15 cellular contexts compared by ENCODE assay signal in the genomic region with DNA sequence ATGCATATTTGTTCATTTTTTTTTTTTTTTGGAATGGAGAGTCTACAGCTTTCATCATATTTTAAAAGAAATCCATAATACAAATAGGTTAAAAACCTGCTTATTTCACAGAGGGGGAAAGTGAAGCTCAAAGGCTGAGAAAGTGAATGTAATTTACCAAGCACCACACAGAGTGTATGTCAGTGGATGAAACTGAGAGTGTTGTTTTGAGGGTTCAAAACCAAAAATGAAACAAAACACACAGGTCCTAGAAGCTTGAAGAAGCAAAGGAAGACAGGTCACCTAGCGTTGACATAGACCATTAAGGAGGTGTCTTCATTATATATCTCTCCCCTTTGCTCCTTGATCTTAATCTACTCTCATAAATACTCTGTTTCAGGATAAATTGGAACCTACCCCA.
A peak's percentile ranks its signal among the peaks of the same experiment; 100 is the strongest.
DNase-seq lines count a peak whose midpoint lies in the region; ATAC-seq, FAIRE-seq and TF ChIP-seq lines count a peak whose summit lies in the region.
"Had no signal": no experiment of that assay in that cellular context is flagged by ENCODE, and none has a peak within 500 bp of the region (broad histone marks: within the 10 kb centered on the region; RNA-seq: fewer than 3 reads in every experiment).

No MANE protein-coding gene starts in this region.

- no peak for TF ChIP-seq CTCF in GM10248 (IDR thresholded peaks at IDR 0.05; ENCODE audit: control extremely low read depth, extremely low read depth, low read depth, missing control alignments)

- POLR2A ChIA-PET in GM10248 (lab: Yijun Ruan, JAX) = no interaction called here

- DNase-seq in GM10248 (ENCODE audit: extremely low spot score) = peak; percentile 12
- DNase-seq in RCC 7860 (ENCODE audit: low spot score) = no peak
- no peak for DNase-seq in urothelium cell line (ENCODE audit: low spot score)
- no peak for DNase-seq in iPS-NIHi7 (ENCODE audit: extremely low spot score)
- no peak for DNase-seq in pons (ENCODE audit: low spot score)
- DNase-seq: activated CD4-positive, CD25-positive, alpha-beta regulatory T cell treated with anti-CD3 and anti-CD28 coated beads, Interleukin-2, amount 50 U/mL, for 72 hours; activated T-cell treated with anti-CD3 and anti-CD28 coated beads, Interleukin-2, amount 50 U/mL, for 4 hours; Calu3; KBM-7; NCI-H1930; stimulated activated CD8-positive, alpha-beta memory T cell treated with anti-CD3 and anti-CD28 coated beads, Interleukin-4, amount 100 ng/mL, for 48 hours; upper lobe of right lung had no signal

- no peak for FAIRE-seq in RCC 7860 (lab: Jason Lieb, UNC)
- FAIRE-seq in urothelium cell line (lab: Jason Lieb, UNC) = no peak

- peak; percentile 87 for ATAC-seq in GM19035 (IDR thresholded peaks at IDR 0.05; ENCODE audit: unreplicated experiment)
- peak; percentile 80 for ATAC-seq in GM21737 (IDR thresholded peaks at IDR 0.05; ENCODE audit: unreplicated experiment)
- peak; percentile 60 for ATAC-seq in HG03103 (IDR thresholded peaks at IDR 0.05; ENCODE audit: low read depth, unreplicated experiment)
- ATAC-seq: activated T-cell treated with anti-CD3 and anti-CD28 coated beads, Interleukin-2, amount 50 U/mL, for 4 hours; upper lobe of right lung had no signal

- CTCF ChIA-PET in GM10248 (lab: Yijun Ruan, JAX) = interaction anchor here (1.1 to 1.6 kb wide), 3 partner anchors 11 to 50 kb away, joined by 3 to 5 read pairs (median 3); no protein-coding TSS in a partner anchor
